2 cellular contexts compared by ENCODE assay signal in genomic region chr16:71461686-71462648, GRCh38.
TF ChIP-seq lines count a peak whose summit lies in the region.

Gene ZNF23, minus strand, starts transcription at chr16:71462247. Its CDS starts 5,451 bp downstream, at chr16:71456796.

TF ChIP-seq in GM23338, 12 proteins besides CTCF, POLR2A, EP300 and RAD21:
- TF ChIP-seq, protein P1, sequence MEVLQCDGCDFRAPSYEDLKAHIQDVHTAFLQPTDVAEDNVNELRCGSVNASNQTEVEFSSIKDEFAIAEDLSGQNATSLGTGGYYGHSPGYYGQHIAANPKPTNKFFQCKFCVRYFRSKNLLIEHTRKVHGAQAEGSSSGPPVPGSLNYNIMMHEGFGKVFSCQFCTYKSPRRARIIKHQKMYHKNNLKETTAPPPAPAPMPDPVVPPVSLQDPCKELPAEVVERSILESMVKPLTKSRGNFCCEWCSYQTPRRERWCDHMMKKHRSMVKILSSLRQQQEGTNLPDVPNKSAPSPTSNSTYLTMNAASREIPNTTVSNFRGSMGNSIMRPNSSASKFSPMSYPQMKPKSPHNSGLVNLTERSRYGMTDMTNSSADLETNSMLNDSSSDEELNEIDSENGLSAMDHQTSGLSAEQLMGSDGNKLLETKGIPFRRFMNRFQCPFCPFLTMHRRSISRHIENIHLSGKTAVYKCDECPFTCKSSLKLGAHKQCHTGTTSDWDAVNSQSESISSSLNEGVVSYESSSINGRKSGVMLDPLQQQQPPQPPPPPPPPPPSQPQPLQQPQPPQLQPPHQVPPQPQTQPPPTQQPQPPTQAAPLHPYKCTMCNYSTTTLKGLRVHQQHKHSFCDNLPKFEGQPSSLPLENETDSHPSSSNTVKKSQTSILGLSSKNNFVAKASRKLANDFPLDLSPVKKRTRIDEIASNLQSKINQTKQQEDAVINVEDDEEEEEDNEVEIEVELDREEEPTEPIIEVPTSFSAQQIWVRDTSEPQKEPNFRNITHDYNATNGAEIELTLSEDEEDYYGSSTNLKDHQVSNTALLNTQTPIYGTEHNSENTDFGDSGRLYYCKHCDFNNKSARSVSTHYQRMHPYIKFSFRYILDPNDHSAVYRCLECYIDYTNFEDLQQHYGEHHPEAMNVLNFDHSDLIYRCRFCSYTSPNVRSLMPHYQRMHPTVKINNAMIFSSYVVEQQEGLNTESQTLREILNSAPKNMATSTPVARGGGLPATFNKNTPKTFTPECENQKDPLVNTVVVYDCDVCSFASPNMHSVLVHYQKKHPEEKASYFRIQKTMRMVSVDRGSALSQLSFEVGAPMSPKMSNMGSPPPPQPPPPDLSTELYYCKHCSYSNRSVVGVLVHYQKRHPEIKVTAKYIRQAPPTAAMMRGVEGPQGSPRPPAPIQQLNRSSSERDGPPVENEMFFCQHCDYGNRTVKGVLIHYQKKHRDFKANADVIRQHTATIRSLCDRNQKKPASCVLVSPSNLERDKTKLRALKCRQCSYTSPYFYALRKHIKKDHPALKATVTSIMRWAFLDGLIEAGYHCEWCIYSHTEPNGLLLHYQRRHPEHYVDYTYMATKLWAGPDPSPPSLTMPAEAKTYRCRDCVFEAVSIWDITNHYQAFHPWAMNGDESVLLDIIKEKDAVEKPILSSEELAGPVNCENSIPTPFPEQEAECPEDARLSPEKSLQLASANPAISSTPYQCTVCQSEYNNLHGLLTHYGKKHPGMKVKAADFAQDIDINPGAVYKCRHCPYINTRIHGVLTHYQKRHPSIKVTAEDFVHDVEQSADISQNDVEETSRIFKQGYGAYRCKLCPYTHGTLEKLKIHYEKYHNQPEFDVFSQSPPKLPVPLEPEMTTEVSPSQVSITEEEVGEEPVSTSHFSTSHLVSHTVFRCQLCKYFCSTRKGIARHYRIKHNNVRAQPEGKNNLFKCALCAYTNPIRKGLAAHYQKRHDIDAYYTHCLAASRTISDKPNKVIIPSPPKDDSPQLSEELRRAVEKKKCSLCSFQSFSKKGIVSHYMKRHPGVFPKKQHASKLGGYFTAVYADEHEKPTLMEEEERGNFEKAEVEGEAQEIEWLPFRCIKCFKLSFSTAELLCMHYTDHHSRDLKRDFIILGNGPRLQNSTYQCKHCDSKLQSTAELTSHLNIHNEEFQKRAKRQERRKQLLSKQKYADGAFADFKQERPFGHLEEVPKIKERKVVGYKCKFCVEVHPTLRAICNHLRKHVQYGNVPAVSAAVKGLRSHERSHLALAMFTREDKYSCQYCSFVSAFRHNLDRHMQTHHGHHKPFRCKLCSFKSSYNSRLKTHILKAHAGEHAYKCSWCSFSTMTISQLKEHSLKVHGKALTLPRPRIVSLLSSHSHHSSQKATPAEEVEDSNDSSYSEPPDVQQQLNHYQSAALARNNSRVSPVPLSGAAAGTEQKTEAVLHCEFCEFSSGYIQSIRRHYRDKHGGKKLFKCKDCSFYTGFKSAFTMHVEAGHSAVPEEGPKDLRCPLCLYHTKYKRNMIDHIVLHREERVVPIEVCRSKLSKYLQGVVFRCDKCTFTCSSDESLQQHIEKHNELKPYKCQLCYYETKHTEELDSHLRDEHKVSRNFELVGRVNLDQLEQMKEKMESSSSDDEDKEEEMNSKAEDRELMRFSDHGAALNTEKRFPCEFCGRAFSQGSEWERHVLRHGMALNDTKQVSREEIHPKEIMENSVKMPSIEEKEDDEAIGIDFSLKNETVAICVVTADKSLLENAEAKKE (CRISPR knock-in tag; IDR thresholded peaks at IDR 0.05) = no peak
- TF ChIP-seq JUNB (IDR thresholded peaks at IDR 0.05; ENCODE audit: unreplicated experiment) = no peak
- TF ChIP-seq POLR2AphosphoS5 (IDR thresholded peaks at IDR 0.05; ENCODE audit: low read depth) = peak; percentile 98
- TF ChIP-seq EZH2 (IDR thresholded peaks at IDR 0.05; ENCODE audit: low read depth, unreplicated experiment) = no peak
- no peak for TF ChIP-seq EZH2phosphoT487 (IDR thresholded peaks at IDR 0.05; ENCODE audit: unreplicated experiment)
- no peak for TF ChIP-seq ZNF331 (CRISPR knock-in tag; IDR thresholded peaks at IDR 0.05; ENCODE audit: low read depth)
- TF ChIP-seq CREB1 (CRISPR knock-in tag; IDR thresholded peaks at IDR 0.05; ENCODE audit: low read depth) = peak; percentile 97
- TF ChIP-seq, protein P2, sequence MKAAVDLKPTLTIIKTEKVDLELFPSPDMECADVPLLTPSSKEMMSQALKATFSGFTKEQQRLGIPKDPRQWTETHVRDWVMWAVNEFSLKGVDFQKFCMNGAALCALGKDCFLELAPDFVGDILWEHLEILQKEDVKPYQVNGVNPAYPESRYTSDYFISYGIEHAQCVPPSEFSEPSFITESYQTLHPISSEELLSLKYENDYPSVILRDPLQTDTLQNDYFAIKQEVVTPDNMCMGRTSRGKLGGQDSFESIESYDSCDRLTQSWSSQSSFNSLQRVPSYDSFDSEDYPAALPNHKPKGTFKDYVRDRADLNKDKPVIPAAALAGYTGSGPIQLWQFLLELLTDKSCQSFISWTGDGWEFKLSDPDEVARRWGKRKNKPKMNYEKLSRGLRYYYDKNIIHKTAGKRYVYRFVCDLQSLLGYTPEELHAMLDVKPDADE (IDR thresholded peaks at IDR 0.05) = peak; percentile 91
- TF ChIP-seq STAT1 (IDR thresholded peaks at IDR 0.05; ENCODE audit: unreplicated experiment) = no peak
- TF ChIP-seq ZNF114 (CRISPR knock-in tag; IDR thresholded peaks at IDR 0.05) = no peak
- 0 out of 2 replicates have a peak, but pooled peaks have one; percentile 9 for TF ChIP-seq NANOG (IDR thresholded peaks at IDR 0.05; ENCODE audit: borderline replicate concordance)
- TF ChIP-seq, protein P3, sequence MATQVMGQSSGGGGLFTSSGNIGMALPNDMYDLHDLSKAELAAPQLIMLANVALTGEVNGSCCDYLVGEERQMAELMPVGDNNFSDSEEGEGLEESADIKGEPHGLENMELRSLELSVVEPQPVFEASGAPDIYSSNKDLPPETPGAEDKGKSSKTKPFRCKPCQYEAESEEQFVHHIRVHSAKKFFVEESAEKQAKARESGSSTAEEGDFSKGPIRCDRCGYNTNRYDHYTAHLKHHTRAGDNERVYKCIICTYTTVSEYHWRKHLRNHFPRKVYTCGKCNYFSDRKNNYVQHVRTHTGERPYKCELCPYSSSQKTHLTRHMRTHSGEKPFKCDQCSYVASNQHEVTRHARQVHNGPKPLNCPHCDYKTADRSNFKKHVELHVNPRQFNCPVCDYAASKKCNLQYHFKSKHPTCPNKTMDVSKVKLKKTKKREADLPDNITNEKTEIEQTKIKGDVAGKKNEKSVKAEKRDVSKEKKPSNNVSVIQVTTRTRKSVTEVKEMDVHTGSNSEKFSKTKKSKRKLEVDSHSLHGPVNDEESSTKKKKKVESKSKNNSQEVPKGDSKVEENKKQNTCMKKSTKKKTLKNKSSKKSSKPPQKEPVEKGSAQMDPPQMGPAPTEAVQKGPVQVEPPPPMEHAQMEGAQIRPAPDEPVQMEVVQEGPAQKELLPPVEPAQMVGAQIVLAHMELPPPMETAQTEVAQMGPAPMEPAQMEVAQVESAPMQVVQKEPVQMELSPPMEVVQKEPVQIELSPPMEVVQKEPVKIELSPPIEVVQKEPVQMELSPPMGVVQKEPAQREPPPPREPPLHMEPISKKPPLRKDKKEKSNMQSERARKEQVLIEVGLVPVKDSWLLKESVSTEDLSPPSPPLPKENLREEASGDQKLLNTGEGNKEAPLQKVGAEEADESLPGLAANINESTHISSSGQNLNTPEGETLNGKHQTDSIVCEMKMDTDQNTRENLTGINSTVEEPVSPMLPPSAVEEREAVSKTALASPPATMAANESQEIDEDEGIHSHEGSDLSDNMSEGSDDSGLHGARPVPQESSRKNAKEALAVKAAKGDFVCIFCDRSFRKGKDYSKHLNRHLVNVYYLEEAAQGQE (IDR thresholded peaks at IDR 0.05; ENCODE audit: unreplicated experiment) = peak; percentile 34

TF ChIP-seq in SK-N-SH treated with all-trans-retinoic acid at 6 μM for 48 hours, 23 proteins besides CTCF, POLR2A, EP300 and RAD21 (continued from another document):
- TF ChIP-seq PPARA (CRISPR knock-in tag; IDR thresholded peaks at IDR 0.05; ENCODE audit: borderline replicate concordance) (no peak), CREB5 (CRISPR knock-in tag; IDR thresholded peaks at IDR 0.05; ENCODE audit: low read depth) (no peak), SNAI2 (CRISPR knock-in tag; IDR thresholded peaks at IDR 0.05) (no peak), OSR1 (CRISPR knock-in tag; IDR thresholded peaks at IDR 0.05) (no peak), TCF4 (CRISPR knock-in tag; IDR thresholded peaks at IDR 0.05; ENCODE audit: borderline replicate concordance) (0 out of 2 replicates have a peak, but pooled peaks have one; percentile 28), TOX (CRISPR knock-in tag; IDR thresholded peaks at IDR 0.05; ENCODE audit: borderline replicate concordance) (no peak)
